In genomic region chr16:1395444-1396074, GRCh38 we compare ENCODE assay signal across 1 cellular context.
TF ChIP-seq lines count a peak whose summit lies in the region.

No MANE protein-coding gene starts in this region.

TF ChIP-seq in K562, 482 proteins besides CTCF, POLR2A, EP300 and RAD21:
- no peak for TF ChIP-seq ZKSCAN3 (CRISPR knock-in tag; IDR thresholded peaks at IDR 0.05)
- TF ChIP-seq, protein P1, sequence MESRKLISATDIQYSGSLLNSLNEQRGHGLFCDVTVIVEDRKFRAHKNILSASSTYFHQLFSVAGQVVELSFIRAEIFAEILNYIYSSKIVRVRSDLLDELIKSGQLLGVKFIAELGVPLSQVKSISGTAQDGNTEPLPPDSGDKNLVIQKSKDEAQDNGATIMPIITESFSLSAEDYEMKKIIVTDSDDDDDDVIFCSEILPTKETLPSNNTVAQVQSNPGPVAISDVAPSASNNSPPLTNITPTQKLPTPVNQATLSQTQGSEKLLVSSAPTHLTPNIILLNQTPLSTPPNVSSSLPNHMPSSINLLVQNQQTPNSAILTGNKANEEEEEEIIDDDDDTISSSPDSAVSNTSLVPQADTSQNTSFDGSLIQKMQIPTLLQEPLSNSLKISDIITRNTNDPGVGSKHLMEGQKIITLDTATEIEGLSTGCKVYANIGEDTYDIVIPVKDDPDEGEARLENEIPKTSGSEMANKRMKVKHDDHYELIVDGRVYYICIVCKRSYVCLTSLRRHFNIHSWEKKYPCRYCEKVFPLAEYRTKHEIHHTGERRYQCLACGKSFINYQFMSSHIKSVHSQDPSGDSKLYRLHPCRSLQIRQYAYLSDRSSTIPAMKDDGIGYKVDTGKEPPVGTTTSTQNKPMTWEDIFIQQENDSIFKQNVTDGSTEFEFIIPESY (CRISPR knock-in tag; IDR thresholded peaks at IDR 0.05), result peak; percentile 64; the same call in 1 of the 2 replicates
- TF ChIP-seq POLR2G (IDR thresholded peaks at IDR 0.05; ENCODE audit: low read depth, low read length), result peak; percentile 41; the same call in 1 of the 2 replicates
